9 cellular contexts compared by ENCODE assay signal in the genomic region with DNA sequence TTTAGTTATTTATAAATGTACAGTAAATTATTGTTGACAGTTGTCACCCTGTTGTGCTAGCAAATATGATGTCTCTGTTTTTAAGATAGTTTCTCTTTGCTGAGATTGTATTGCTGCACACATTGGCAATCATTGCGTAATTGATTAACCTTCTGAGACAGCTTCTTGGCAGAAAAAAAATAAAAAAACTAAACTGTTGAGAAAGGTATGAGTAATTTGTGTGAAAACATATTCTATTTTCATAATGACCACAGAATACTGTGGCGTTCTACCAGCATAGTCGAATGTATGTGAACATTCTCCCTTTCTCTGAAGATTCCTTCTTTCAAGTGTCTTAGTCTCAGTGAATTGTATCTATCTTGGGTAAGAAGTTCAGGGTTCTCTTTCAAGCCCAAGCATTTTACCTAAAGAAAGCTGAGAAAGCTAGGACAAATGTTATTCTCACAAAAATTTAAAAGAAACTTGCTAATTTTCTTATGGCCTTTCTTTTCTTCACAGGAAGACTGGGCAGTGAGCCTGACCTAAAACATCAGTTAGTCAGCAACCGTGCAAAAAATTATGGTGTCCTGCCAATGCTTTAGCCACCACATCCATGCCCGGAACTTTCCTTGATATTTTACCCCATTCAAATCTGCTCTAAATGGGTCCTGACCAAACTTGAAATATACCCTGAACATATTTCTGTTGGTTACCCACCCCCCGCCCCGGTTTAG.
A peak's percentile ranks its signal among the peaks of the same experiment; 100 is the strongest.
DNase-seq lines count a peak whose midpoint lies in the region; ATAC-seq and TF ChIP-seq lines count a peak whose summit lies in the region.
"Had no signal": no experiment of that assay in that cellular context is flagged by ENCODE, and none has a peak within 500 bp of the region (broad histone marks: within the 10 kb centered on the region; RNA-seq: fewer than 3 reads in every experiment).

No MANE protein-coding gene starts in this region.

- H3K27ac ChIP-seq in sigmoid colon = peak overlapping the region; percentile 30 to 53 (median 45)

- H3K9me3 ChIP-seq in sigmoid colon = no peaks in the 10 kb centered on the region
- H3K9me3 ChIP-seq: tibial nerve had no signal

- H3K4me1 ChIP-seq in sigmoid colon = peaks cover 0 to 23% (median 12%) of the 10 kb centered on the region in 4 donors

- H3K27me3 ChIP-seq in sigmoid colon = no peaks in the 10 kb centered on the region
- H3K27me3 ChIP-seq: tibial nerve had no signal

- TF ChIP-seq EP300 in sigmoid colon (IDR thresholded peaks at IDR 0.05) = no peak

- WGBS in sigmoid colon, 2 donors = 75 to 87% methylated on average over 7 of the region's 7 CpGs

- no peak for TF ChIP-seq POLR2A in sigmoid colon (IDR thresholded peaks at IDR 0.05)

- no peaks in the 10 kb centered on the region for H3K36me3 ChIP-seq in sigmoid colon
- H3K36me3 ChIP-seq: tibial nerve had no signal

- TF ChIP-seq CTCF in cardiac fibroblast (IDR thresholded peaks at IDR 0.05; ENCODE audit: low read depth, low read length) (no peak), sigmoid colon (IDR thresholded peaks at IDR 0.05) (no peak)

- DNase-seq in HS-27A (ENCODE audit: low read depth) = peak; percentile 76
- peak; percentile 87 to 93 for DNase-seq in cardiac fibroblast (ENCODE audit: low read depth in 2 of 2)
- DNase-seq in sigmoid colon = peak; percentile 67
- DNase-seq in activated CD4-positive, alpha-beta T cell treated with anti-CD3 and anti-CD28 coated beads for 4 hours = no peak
- DNase-seq in mesenteric fat pad (ENCODE audit: low spot score) = no peak

- intact Hi-C loops in sigmoid colon (cut with DNase I) = no loop called here

- peak overlapping the region in 1 of 2 donors; percentile 13 for H3K4me3 ChIP-seq in cardiac fibroblast (replicated peaks in 1 of 2; ENCODE audit: low read depth in 2 of 2, low read length in 2 of 2)
- H3K4me3 ChIP-seq in sigmoid colon = no peak overlapping the region
- H3K4me3 ChIP-seq: tibial nerve had no signal

- ATAC-seq in GM18861 (IDR thresholded peaks at IDR 0.05; ENCODE audit: unreplicated experiment) (peak; percentile 81), GM21717 (IDR thresholded peaks at IDR 0.05; ENCODE audit: unreplicated experiment) (no peak), HG02678 (IDR thresholded peaks at IDR 0.05; ENCODE audit: unreplicated experiment) (no peak)

Comparison
In these comparisons a context has a peak if more than half of its experiments do, and no peak if none do; other contexts are left out.
1. DNase-seq: peak in HS-27A (single experiment), cardiac fibroblast (2 of 2) and sigmoid colon (single experiment); none in activated CD4-positive, alpha-beta T cell treated with anti-CD3 and anti-CD28 coated beads for 4 hours (0 of 2) and mesenteric fat pad (single experiment).